Comparison of ENCODE assay signal across 29 cellular contexts in the genomic region with DNA sequence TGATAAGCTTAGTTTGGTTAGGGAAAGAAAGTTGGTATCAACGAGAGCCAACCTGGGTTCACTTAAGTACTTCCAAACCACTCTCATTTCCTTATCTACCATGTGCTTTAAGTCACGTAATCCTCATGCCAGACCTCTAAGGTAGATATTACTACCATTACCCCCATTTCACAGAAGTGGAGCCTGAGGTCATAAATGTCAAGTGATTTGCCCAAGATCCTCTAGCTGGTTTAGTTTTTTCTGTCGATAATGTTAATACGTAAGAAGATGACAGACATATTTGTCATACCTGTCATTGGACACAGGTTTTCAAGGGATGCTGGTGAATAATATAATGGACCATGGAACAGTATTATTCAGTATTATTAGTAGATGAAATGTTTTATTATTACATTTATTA.
"Had no signal": no experiment of that assay in that cellular context is flagged by ENCODE, and none has a peak within 500 bp of the region (broad histone marks: within the 10 kb centered on the region; RNA-seq: fewer than 3 reads in every experiment).

No MANE protein-coding gene starts in this region.

- DNase-seq: colonic mucosa; cortex of kidney; dermis blood vessel endothelial cell; dorsolateral prefrontal cortex; effector CD4-positive, alpha-beta T cell; effector CD8-positive, alpha-beta T cell; effector memory CD4-positive, alpha-beta T cell; effector memory CD8-positive, alpha-beta T cell; endodermal cell; erythroblast; esophagus squamous epithelium; foreskin fibroblast; foreskin keratinocyte; foreskin melanocyte; gastrocnemius medialis; glutamatergic neuron; head of caudate nucleus; heart left ventricle; heart right ventricle had no signal

- H3K9me3 Mint-ChIP-seq: dendritic cell treated with granulocyte-macrophage colony-stimulating factor and Interleukin-4, amounts not matched to agents 40 ng/mL and 50 ng/mL, for 4 days; effector memory CD8-positive, alpha-beta T cell; endodermal cell had no signal

- H3K4me3 ChIP-seq: colonic mucosa, coronary artery, dorsolateral prefrontal cortex, esophagus muscularis mucosa, esophagus squamous epithelium, gastrocnemius medialis, gastroesophageal sphincter, heart left ventricle, heart right ventricle had no signal

- H3K27ac Mint-ChIP-seq: dendritic cell treated with granulocyte-macrophage colony-stimulating factor and Interleukin-4, amounts not matched to agents 40 ng/mL and 50 ng/mL, for 4 days; effector memory CD8-positive, alpha-beta T cell; endodermal cell had no signal

- H3K27ac ChIP-seq: colonic mucosa, coronary artery, dorsolateral prefrontal cortex, epithelial cell of prostate, esophagus muscularis mucosa, esophagus squamous epithelium, foreskin keratinocyte, gastrocnemius medialis, gastroesophageal sphincter, heart left ventricle, heart right ventricle had no signal

- H3K27me3 ChIP-seq: colonic mucosa, dorsolateral prefrontal cortex, esophagus muscularis mucosa, esophagus squamous epithelium, foreskin keratinocyte, gastrocnemius medialis, gastroesophageal sphincter, heart left ventricle, heart right ventricle had no signal

- ATAC-seq: effector memory CD8-positive, alpha-beta T cell; esophagus mucosa; foreskin keratinocyte; gastrocnemius medialis; gastroesophageal sphincter; heart left ventricle; heart right ventricle had no signal

- H3K4me1 ChIP-seq: colonic mucosa, esophagus muscularis mucosa, esophagus squamous epithelium, foreskin keratinocyte, gastroesophageal sphincter, heart left ventricle, heart right ventricle had no signal

- H3K36me3 ChIP-seq: colonic mucosa, esophagus muscularis mucosa, esophagus squamous epithelium, gastrocnemius medialis, gastroesophageal sphincter, heart left ventricle, heart right ventricle had no signal

- H3K9me3 ChIP-seq: colonic mucosa, esophagus muscularis mucosa, esophagus squamous epithelium, gastrocnemius medialis, gastroesophageal sphincter, heart left ventricle, heart right ventricle had no signal

- H3K4me1 Mint-ChIP-seq: endodermal cell had no signal

- FAIRE-seq: colon, endometrium, endothelial cell of umbilical vein, frontal cortex had no signal

- H3K4me3 Mint-ChIP-seq: dendritic cell treated with granulocyte-macrophage colony-stimulating factor and Interleukin-4, amounts not matched to agents 40 ng/mL and 50 ng/mL, for 4 days; effector memory CD8-positive, alpha-beta T cell; endodermal cell had no signal
